ENCODE assay signal across 1 cellular context in genomic region chr2:158321264-158321663, GRCh38.
TF ChIP-seq lines count a peak whose summit lies in the region.

No MANE protein-coding gene starts in this region.

TF ChIP-seq in K562, 482 proteins besides CTCF, POLR2A, EP300 and RAD21 (continued from another document):
- TF ChIP-seq CREB1 (IDR thresholded peaks at IDR 0.05) (peak; percentile 57; the same call in 1 of the 2 replicates), CREB1 (CRISPR knock-in tag; IDR thresholded peaks at IDR 0.05) (no peak), ZNF830 (CRISPR knock-in tag; IDR thresholded peaks at IDR 0.05) (no peak), NR2C1 (IDR thresholded peaks at IDR 0.05) (peak; percentile 83), NR2C1 (tag; IDR thresholded peaks at IDR 0.05) (peak; percentile 79), PURB (CRISPR knock-in tag; IDR thresholded peaks at IDR 0.05; ENCODE audit: low read depth) (no peak), EHMT2 (IDR thresholded peaks at IDR 0.05) (0 out of 2 replicates have a peak, but pooled peaks have one; percentile 49), ARNT (IDR thresholded peaks at IDR 0.05) (peak in 1 of 2 experiments; percentile 14; a peak in 1 of 4 replicates), PHB (CRISPR knock-in tag; IDR thresholded peaks at IDR 0.05) (no peak), SMAD3 (CRISPR knock-in tag; conservative IDR thresholded peaks at IDR 0.05) (no peak), ZNF766 (CRISPR knock-in tag; conservative IDR thresholded peaks at IDR 0.05) (peak; percentile 61), KLF16 (IDR thresholded peaks at IDR 0.05) (peak; percentile 30; the same call in 1 of the 2 replicates), MTA2 (IDR thresholded peaks at IDR 0.05; ENCODE audit: low read depth) (peak; percentile 35; the same call in 1 of the 2 replicates), SPI1 (IDR thresholded peaks at IDR 0.05; ENCODE audit: borderline replicate concordance, low read depth, low read length) (peak; percentile 23; the same call in 1 of the 2 replicates), RNF2 (IDR thresholded peaks at IDR 0.05) (peak; percentile 63; the same call in 1 of the 2 replicates), HNRNPLL (IDR thresholded peaks at IDR 0.05; ENCODE audit: low read depth, low read length, poor library complexity, severe bottlenecking) (peak; percentile 95), TEAD4 (IDR thresholded peaks at IDR 0.05; ENCODE audit: low read length) (peak; percentile 78; the same call in 1 of the 2 replicates), TEAD4 (CRISPR knock-in tag; IDR thresholded peaks at IDR 0.05; ENCODE audit: borderline replicate concordance) (no peak), THAP7 (CRISPR knock-in tag; IDR thresholded peaks at IDR 0.05) (no peak), HOXB6 (CRISPR knock-in tag; IDR thresholded peaks at IDR 0.05; ENCODE audit: borderline replicate concordance) (no peak), SMARCE1 (IDR thresholded peaks at IDR 0.05) (peak; percentile 54), ZNF224 (CRISPR knock-in tag; IDR thresholded peaks at IDR 0.05) (no peak), ZNF507 (tag; conservative IDR thresholded peaks at IDR 0.05) (no peak)
TF ChIP-seq in K562: peak in this region for 71.
